In the genomic region with DNA sequence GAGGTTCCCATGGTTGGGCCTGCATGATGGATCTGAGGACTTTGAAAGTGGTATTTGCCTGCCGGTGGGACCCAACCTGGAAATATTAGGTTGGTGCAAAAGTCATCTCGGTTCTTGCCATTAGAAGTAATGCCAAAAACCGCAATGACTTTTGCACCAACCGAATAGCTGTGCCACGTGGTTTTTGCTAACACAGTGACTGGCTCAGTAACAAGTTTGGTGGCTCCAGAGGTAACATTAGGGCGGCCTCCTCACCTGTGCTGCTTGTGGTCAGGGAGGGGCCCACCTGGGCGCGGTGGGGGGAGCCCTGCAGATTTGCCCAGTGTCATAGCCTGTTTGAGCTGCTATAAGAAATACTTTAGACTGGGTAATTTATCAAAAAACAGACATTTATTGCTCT, we compare ENCODE assay signal across 2 cellular contexts.
TF ChIP-seq lines count a peak whose summit lies in the region.

No MANE protein-coding gene starts in this region.

TF ChIP-seq in SK-N-SH, 30 proteins besides CTCF, POLR2A, EP300 and RAD21 (continued from another document):
- TF ChIP-seq, protein P1, sequence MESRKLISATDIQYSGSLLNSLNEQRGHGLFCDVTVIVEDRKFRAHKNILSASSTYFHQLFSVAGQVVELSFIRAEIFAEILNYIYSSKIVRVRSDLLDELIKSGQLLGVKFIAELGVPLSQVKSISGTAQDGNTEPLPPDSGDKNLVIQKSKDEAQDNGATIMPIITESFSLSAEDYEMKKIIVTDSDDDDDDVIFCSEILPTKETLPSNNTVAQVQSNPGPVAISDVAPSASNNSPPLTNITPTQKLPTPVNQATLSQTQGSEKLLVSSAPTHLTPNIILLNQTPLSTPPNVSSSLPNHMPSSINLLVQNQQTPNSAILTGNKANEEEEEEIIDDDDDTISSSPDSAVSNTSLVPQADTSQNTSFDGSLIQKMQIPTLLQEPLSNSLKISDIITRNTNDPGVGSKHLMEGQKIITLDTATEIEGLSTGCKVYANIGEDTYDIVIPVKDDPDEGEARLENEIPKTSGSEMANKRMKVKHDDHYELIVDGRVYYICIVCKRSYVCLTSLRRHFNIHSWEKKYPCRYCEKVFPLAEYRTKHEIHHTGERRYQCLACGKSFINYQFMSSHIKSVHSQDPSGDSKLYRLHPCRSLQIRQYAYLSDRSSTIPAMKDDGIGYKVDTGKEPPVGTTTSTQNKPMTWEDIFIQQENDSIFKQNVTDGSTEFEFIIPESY (IDR thresholded peaks at IDR 0.05; ENCODE audit: borderline replicate concordance, low read depth) = no peak
- TF ChIP-seq, protein P2, sequence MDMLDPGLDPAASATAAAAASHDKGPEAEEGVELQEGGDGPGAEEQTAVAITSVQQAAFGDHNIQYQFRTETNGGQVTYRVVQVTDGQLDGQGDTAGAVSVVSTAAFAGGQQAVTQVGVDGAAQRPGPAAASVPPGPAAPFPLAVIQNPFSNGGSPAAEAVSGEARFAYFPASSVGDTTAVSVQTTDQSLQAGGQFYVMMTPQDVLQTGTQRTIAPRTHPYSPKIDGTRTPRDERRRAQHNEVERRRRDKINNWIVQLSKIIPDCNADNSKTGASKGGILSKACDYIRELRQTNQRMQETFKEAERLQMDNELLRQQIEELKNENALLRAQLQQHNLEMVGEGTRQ (IDR thresholded peaks at IDR 0.05; ENCODE audit: borderline replicate concordance, low read depth, low read length) = no peak
- TF ChIP-seq EZH2phosphoT487 (IDR thresholded peaks at IDR 0.05; ENCODE audit: borderline replicate concordance, low read depth) (no peak), RFX5 (IDR thresholded peaks at IDR 0.05; ENCODE audit: low read length) (no peak)
- TF ChIP-seq, protein P3, sequence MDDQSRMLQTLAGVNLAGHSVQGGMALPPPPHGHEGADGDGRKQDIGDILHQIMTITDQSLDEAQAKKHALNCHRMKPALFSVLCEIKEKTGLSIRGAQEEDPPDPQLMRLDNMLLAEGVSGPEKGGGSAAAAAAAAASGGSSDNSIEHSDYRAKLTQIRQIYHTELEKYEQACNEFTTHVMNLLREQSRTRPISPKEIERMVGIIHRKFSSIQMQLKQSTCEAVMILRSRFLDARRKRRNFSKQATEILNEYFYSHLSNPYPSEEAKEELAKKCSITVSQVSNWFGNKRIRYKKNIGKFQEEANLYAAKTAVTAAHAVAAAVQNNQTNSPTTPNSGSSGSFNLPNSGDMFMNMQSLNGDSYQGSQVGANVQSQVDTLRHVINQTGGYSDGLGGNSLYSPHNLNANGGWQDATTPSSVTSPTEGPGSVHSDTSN (IDR thresholded peaks at IDR 0.05) = no peak

TF ChIP-seq in SK-N-SH treated with all-trans-retinoic acid at 6 μM for 48 hours, 23 proteins besides CTCF, POLR2A, EP300 and RAD21 (continued from another document):
- TF ChIP-seq, protein P4, sequence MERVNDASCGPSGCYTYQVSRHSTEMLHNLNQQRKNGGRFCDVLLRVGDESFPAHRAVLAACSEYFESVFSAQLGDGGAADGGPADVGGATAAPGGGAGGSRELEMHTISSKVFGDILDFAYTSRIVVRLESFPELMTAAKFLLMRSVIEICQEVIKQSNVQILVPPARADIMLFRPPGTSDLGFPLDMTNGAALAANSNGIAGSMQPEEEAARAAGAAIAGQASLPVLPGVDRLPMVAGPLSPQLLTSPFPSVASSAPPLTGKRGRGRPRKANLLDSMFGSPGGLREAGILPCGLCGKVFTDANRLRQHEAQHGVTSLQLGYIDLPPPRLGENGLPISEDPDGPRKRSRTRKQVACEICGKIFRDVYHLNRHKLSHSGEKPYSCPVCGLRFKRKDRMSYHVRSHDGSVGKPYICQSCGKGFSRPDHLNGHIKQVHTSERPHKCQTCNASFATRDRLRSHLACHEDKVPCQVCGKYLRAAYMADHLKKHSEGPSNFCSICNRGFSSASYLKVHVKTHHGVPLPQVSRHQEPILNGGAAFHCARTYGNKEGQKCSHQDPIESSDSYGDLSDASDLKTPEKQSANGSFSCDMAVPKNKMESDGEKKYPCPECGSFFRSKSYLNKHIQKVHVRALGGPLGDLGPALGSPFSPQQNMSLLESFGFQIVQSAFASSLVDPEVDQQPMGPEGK (CRISPR knock-in tag; IDR thresholded peaks at IDR 0.05; ENCODE audit: borderline replicate concordance) = no peak
- no peak for TF ChIP-seq OSR1 (CRISPR knock-in tag; IDR thresholded peaks at IDR 0.05)
- TF ChIP-seq ISL1 (CRISPR knock-in tag; IDR thresholded peaks at IDR 0.05) = no peak
- TF ChIP-seq, protein P5, sequence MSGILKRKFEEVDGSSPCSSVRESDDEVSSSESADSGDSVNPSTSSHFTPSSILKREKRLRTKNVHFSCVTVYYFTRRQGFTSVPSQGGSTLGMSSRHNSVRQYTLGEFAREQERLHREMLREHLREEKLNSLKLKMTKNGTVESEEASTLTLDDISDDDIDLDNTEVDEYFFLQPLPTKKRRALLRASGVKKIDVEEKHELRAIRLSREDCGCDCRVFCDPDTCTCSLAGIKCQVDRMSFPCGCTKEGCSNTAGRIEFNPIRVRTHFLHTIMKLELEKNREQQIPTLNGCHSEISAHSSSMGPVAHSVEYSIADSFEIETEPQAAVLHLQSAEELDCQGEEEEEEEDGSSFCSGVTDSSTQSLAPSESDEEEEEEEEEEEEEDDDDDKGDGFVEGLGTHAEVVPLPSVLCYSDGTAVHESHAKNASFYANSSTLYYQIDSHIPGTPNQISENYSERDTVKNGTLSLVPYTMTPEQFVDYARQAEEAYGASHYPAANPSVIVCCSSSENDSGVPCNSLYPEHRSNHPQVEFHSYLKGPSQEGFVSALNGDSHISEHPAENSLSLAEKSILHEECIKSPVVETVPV (CRISPR knock-in tag; IDR thresholded peaks at IDR 0.05) = no peak
- TF ChIP-seq, protein P6, sequence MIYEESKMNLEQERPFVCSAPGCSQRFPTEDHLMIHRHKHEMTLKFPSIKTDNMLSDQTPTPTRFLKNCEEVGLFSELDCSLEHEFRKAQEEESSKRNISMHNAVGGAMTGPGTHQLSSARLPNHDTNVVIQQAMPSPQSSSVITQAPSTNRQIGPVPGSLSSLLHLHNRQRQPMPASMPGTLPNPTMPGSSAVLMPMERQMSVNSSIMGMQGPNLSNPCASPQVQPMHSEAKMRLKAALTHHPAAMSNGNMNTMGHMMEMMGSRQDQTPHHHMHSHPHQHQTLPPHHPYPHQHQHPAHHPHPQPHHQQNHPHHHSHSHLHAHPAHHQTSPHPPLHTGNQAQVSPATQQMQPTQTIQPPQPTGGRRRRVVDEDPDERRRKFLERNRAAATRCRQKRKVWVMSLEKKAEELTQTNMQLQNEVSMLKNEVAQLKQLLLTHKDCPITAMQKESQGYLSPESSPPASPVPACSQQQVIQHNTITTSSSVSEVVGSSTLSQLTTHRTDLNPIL (CRISPR knock-in tag; IDR thresholded peaks at IDR 0.05; ENCODE audit: low read depth) = no peak
TF ChIP-seq in SK-N-SH treated with all-trans-retinoic acid at 6 μM for 48 hours: peak in this region for 0.
